ENCODE assay signal across 1 cellular context in genomic region chr2:127088706-127089105, GRCh38.
TF ChIP-seq lines count a peak whose summit lies in the region.

No MANE protein-coding gene starts in this region.

TF ChIP-seq in HepG2, 621 proteins besides CTCF, POLR2A, EP300 and RAD21 (continued from another document):
- TF ChIP-seq MLX (CRISPR knock-in tag; IDR thresholded peaks at IDR 0.05) (no peak), TBX3 (IDR thresholded peaks at IDR 0.05; ENCODE audit: borderline replicate concordance) (no peak), ZNF354B (CRISPR knock-in tag; IDR thresholded peaks at IDR 0.05) (no peak), ZSCAN21 (CRISPR knock-in tag; IDR thresholded peaks at IDR 0.05; ENCODE audit: borderline replicate concordance) (no peak), ZNF674 (CRISPR knock-in tag; IDR thresholded peaks at IDR 0.05; ENCODE audit: low read depth) (no peak), AHR (CRISPR knock-in tag; IDR thresholded peaks at IDR 0.05) (no peak), SRSF9 (IDR thresholded peaks at IDR 0.05; ENCODE audit: borderline replicate concordance, insufficient read depth, low read depth, low read length, poor library complexity, severe bottlenecking) (no peak)
